In the genomic region with DNA sequence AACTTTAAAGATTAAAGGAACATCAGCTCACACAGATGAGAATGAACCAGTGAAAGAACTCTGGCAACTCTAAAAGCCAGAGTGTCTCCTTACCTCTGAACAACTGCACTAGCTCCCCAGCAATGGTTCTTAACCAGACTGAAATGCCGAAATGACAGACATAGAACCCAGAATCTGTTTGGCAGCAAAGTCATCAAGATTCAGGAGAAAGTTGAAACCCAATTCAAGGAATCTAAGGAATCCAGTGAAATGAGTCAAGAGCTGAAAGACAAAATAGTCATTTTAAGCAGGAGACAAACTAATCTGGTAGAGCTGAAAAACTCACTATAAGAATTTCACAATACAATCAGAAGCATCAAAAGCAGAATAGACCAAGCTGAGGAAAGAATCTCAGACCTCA, we compare ENCODE assay signal across 20 cellular contexts.
A peak's percentile ranks its signal among the peaks of the same experiment; 100 is the strongest.
DNase-seq lines count a peak whose midpoint lies in the region; ATAC-seq and TF ChIP-seq lines count a peak whose summit lies in the region.
"Had no signal": no experiment of that assay in that cellular context is flagged by ENCODE, and none has a peak within 500 bp of the region (broad histone marks: within the 10 kb centered on the region; RNA-seq: fewer than 3 reads in every experiment).

No MANE protein-coding gene starts in this region.

- H3K56ac ChIP-seq in IMR-90 (ENCODE audit: extremely low read depth, insufficient read depth, low read length), result no peak overlapping the region

- H3K18ac ChIP-seq in IMR-90 (ENCODE audit: low read depth, low read length), result no peak overlapping the region

- POLR2A ChIA-PET in IMR-90 (lab: Charles Lee; ENCODE audit: unreplicated experiment), result no interaction called here

- dilution Hi-C loops in IMR-90 (cut with HindIII; ENCODE audit: low sequenced_read_pairs, unreplicated experiment), result no loop called here

- no peak overlapping the region for H2AFZ ChIP-seq in IMR-90 (replicated peaks; ENCODE audit: low read length, poor library complexity)

- no peak overlapping the region for H4K91ac ChIP-seq in IMR-90 (ENCODE audit: insufficient read depth, low read depth, low read length)

- no peak overlapping the region for H4K5ac ChIP-seq in IMR-90 (ENCODE audit: low read depth, low read length)

- WGBS in IMR-90 (ENCODE audit: extremely low coverage in 2 of 2, insufficient read length in 1 of 2), 2 experiments, result no CpG with 5 or more reads among the region's 1 CpG
- 0 to 50% (median 0%) methylated on average over 1 of the region's 1 CpG for WGBS in psoas muscle, 3 donors

- no peaks in the 10 kb centered on the region for H3K79me1 ChIP-seq in IMR-90 (ENCODE audit: low read depth in 1 of 2, low read length in 2 of 2)

- no TSS peak for BruUV-seq in IMR-90 (replicated peaks; lab: Mats Ljungman, UMichigan)

- H3K27ac ChIP-seq in IMR-90 (ENCODE audit: insufficient read depth, low read length) (no peak overlapping the region), psoas muscle (no peak overlapping the region)
- H3K27ac ChIP-seq: C4-2B, SJCRH30 had no signal

- no peak overlapping the region for H3K4ac ChIP-seq in IMR-90 (ENCODE audit: low read depth, low read length)

- no peaks in the 10 kb centered on the region for H3K27me3 ChIP-seq in IMR-90 (ENCODE audit: control insufficient read depth, insufficient read depth, low read length)
- no peaks in the 10 kb centered on the region for H3K27me3 ChIP-seq in psoas muscle (ENCODE audit: insufficient read depth in 3 of 3, low read length in 2 of 3)
- H3K27me3 ChIP-seq: SJCRH30 had no signal

- H3K36me3 ChIP-seq in IMR-90 (ENCODE audit: control insufficient read depth, insufficient read depth, low read length) (no peaks in the 10 kb centered on the region), psoas muscle (ENCODE audit: insufficient read depth in 1 of 2, low read depth in 1 of 2) (no peaks in the 10 kb centered on the region)
- H3K36me3 ChIP-seq: SJCRH30 had no signal

- CTCF ChIA-PET in IMR-90 (lab: Yijun Ruan, JAX), result no interaction called here

- no peak overlapping the region for H3K23ac ChIP-seq in IMR-90 (ENCODE audit: low read depth, low read length)

- H3K4me1 ChIP-seq in IMR-90 (ENCODE audit: control insufficient read depth, insufficient read depth, low read length) (no peaks in the 10 kb centered on the region), psoas muscle (no peaks in the 10 kb centered on the region)
- H3K4me1 ChIP-seq: SJCRH30 had no signal

- H3K4me3 ChIP-seq in IMR-90 (ENCODE audit: insufficient read depth, low read depth, low read length), result no peak overlapping the region
- no peak overlapping the region for H3K4me3 ChIP-seq in fibroblast of pulmonary artery (replicated peaks; ENCODE audit: low read depth, low read length)
- no peak overlapping the region for H3K4me3 ChIP-seq in psoas muscle
- H3K4me3 ChIP-seq: SJCRH30 had no signal

- intact Hi-C loops in IMR-90 (cut with micrococcal nuclease), result no loop called here
- intact Hi-C loops in psoas muscle (cut with DNase I), result no loop called here

- no peak for TF ChIP-seq RAD21 in IMR-90 (IDR thresholded peaks at IDR 0.05; ENCODE audit: low read length)

- no peak overlapping the region for H4K8ac ChIP-seq in IMR-90 (ENCODE audit: low read depth in 2 of 2, low read length in 2 of 2)

- peak; percentile 66 for DNase-seq in EH (ENCODE audit: low read depth)
- DNase-seq in IMR-90, result peak; percentile 32
- DNase-seq in astrocyte of the hippocampus (ENCODE audit: low read depth, low spot score), result peak; percentile 26
- DNase-seq in fibroblast of pulmonary artery (ENCODE audit: low read depth), result peak; percentile 20
- no peak for DNase-seq in mucosa of gallbladder (ENCODE audit: low spot score)
- no peak for DNase-seq in psoas muscle
- DNase-seq: CD8-positive, alpha-beta memory T cell; GF-D8; KBM-7; MV-4-11; NCI-H1105 treated with DMSO at 0.1 percent for 48 hours; NCI-H2029 treated with DMSO at 0.1 percent for 48 hours; NCI-H446; NCI-H526; OCI-M1; SJCRH30 had no signal

- H3K9me3 ChIP-seq in IMR-90 (ENCODE audit: control insufficient read depth, insufficient read depth, low read length), result peaks cover 5% of the 10 kb centered on the region; the same call in 1 of the 2 replicates
- peaks cover 7% of the 10 kb centered on the region for H3K9me3 ChIP-seq in psoas muscle

- no peak overlapping the region for H2BK20ac ChIP-seq in IMR-90 (ENCODE audit: low read depth, low read length)

- no peak overlapping the region for H3K14ac ChIP-seq in IMR-90 (replicated peaks; ENCODE audit: low read depth, low read length)

- no peak overlapping the region for H2AK9ac ChIP-seq in IMR-90 (replicated peaks; ENCODE audit: low read depth, low read length, poor library complexity)

- H3K4me2 ChIP-seq in IMR-90 (ENCODE audit: low read depth, low read length), result no peak overlapping the region

- TF ChIP-seq CTCF in IMR-90 (conservative IDR thresholded peaks at IDR 0.05; ENCODE audit: low read depth, low read length), result no peak
- no peak for TF ChIP-seq CTCF in fibroblast of pulmonary artery (IDR thresholded peaks at IDR 0.05; ENCODE audit: low read length, missing control alignments)
- no peak for TF ChIP-seq CTCF in psoas muscle (IDR thresholded peaks at IDR 0.05)

- H2BK15ac ChIP-seq in IMR-90 (ENCODE audit: low read depth, low read length), result no peak overlapping the region

- no peak overlapping the region for H3K9ac ChIP-seq in IMR-90 (ENCODE audit: low read depth, low read length)

- TF ChIP-seq POLR2A in IMR-90 (IDR thresholded peaks at IDR 0.05; ENCODE audit: low read depth, low read length), result no peak

- H2BK120ac ChIP-seq in IMR-90 (ENCODE audit: low read depth, low read length), result no peak overlapping the region

- no peak overlapping the region for H2AK5ac ChIP-seq in IMR-90 (ENCODE audit: low read depth, low read length)

- in situ Hi-C loops in IMR-90 (cut with MboI; ENCODE audit: low sequenced_read_pairs), result no loop called here

- no peak overlapping the region for H2BK5ac ChIP-seq in IMR-90 (ENCODE audit: low read depth, low read length, poor library complexity, severe bottlenecking)

- no peaks in the 10 kb centered on the region for H4K20me1 ChIP-seq in IMR-90 (ENCODE audit: insufficient read depth, low read length)

- ATAC-seq in IMR-90 (ENCODE audit: low read depth), result no peak; the same call in 1 of the 2 replicates
- no peak for ATAC-seq in HG03520 (IDR thresholded peaks at IDR 0.05; ENCODE audit: unreplicated experiment)
- ATAC-seq in GM21737 (IDR thresholded peaks at IDR 0.05; ENCODE audit: unreplicated experiment), result no peak
- no peak for ATAC-seq in psoas muscle
- ATAC-seq: HepG2 had no signal

- H3K9me1 ChIP-seq in IMR-90 (ENCODE audit: insufficient read depth, low read length), result peaks cover 3% of the 10 kb centered on the region; the same call in 1 of the 2 replicates

TF ChIP-seq in IMR-90, 13 proteins besides CTCF, POLR2A, EP300 and RAD21:
- TF ChIP-seq RCOR1 (IDR thresholded peaks at IDR 0.05; ENCODE audit: insufficient replicate concordance, low read length) (no peak), SMC3 (IDR thresholded peaks at IDR 0.05; ENCODE audit: low read depth, low read length) (no peak), CHD1 (IDR thresholded peaks at IDR 0.05; ENCODE audit: low read depth, low read length) (no peak), CEBPB (IDR thresholded peaks at IDR 0.05; ENCODE audit: low read depth, low read length) (no peak), FOS (IDR thresholded peaks at IDR 0.05; ENCODE audit: low read depth, low read length) (no peak), MAFK (IDR thresholded peaks at IDR 0.05; ENCODE audit: low read depth, low read length) (no peak), ELK1 (IDR thresholded peaks at IDR 0.05; ENCODE audit: borderline replicate concordance, low read depth, low read length) (no peak)

Comparison
In these comparisons a context has a peak if more than half of its experiments do, and no peak if none do; other contexts are left out.
1. DNase-seq: peak in EH (single experiment), IMR-90 (single experiment), astrocyte of the hippocampus (single experiment) and fibroblast of pulmonary artery (single experiment); none in mucosa of gallbladder (single experiment) and psoas muscle (0 of 2).